ENCODE assay signal across 13 cellular contexts in the genomic region with DNA sequence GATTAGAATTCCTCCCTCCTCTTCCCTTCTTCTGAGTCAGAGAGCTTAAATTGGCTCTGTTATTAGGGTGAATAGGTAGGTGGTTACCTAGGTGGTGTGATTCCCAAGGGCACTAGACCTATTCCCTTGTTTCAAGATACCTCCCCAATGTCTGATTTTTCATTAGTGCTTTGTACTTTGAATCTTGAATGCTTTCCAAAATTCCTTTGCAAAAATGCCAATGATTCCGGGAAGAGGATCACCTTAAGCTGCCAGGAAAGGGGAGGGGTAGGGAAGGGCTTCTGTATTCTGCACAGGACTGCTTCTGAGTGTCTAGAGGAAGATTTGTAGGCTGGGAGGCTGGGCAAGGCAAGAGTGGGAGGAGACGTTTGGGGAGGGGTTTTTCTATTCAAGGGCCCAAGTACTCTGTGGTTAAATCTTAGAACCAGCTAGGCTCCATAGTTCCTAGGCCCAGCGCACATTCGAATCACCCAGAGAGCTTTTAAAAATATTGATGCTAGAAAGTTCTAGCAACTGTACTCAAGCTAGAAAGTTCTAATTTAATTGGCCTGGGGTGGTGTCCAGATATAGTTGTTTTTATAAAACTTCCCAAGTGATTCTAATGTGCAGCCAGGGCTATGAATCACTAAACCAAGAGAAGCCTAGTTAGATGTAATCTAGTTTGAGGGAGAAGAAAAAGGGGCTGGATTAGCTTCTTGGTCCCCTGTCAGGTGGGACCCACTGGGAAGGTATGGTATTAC. TPM values are rescaled to one million over a fixed set of nuclear protein-coding genes. Genes with fewer than 3 reads are reported as not detected.
DNase-seq lines count a peak whose midpoint lies in the region; ATAC-seq and TF ChIP-seq lines count a peak whose summit lies in the region.
"Had no signal": no experiment of that assay in that cellular context is flagged by ENCODE, and none has a peak within 500 bp of the region (broad histone marks: within the 10 kb centered on the region; RNA-seq: fewer than 3 reads in every experiment).

No MANE protein-coding gene starts in this region.

- no peaks in the 10 kb centered on the region for H3K79me2 ChIP-seq in smooth muscle cell (ENCODE audit: low read depth)

- H2AFZ ChIP-seq in smooth muscle cell (ENCODE audit: low read depth): no peak overlapping the region

- H3K9me3 ChIP-seq in adipocyte (ENCODE audit: control insufficient read depth, low read length): no peaks in the 10 kb centered on the region
- H3K9me3 ChIP-seq in smooth muscle cell (replicated peaks; ENCODE audit: low read depth): no peaks in the 10 kb centered on the region

- DNase-seq in adipocyte (ENCODE audit: low read depth) (peak; percentile 48), foreskin keratinocyte (peak; percentile 57 to 74), smooth muscle cell (lab: John Stamatoyannopoulos, UW; ENCODE audit: unreplicated experiment) (no peak), NCI-H345 treated with DMSO at 0.1 percent for 48 hours (lab: John Stamatoyannopoulos, UW; ENCODE audit: unreplicated experiment) (no peak)
- no peak for DNase-seq in activated CD8-positive, alpha-beta memory T cell treated with anti-CD3 and anti-CD28 coated beads, Interleukin-2, amount 50 U/mL, for 4 hours
- DNase-seq: activated CD4-positive, alpha-beta T cell treated with anti-CD3 and anti-CD28 coated beads for 36 hours; activated naive CD4-positive, alpha-beta T cell; NCI-H187 treated with DMSO at 0.1 percent for 48 hours; substantia nigra had no signal

- H3K9ac ChIP-seq in adipocyte (ENCODE audit: low read length) (no peak overlapping the region), smooth muscle cell (ENCODE audit: low read depth) (no peak overlapping the region)

- H3K36me3 ChIP-seq in adipocyte (ENCODE audit: control insufficient read depth, insufficient read depth, low read length, severe bottlenecking) (no peaks in the 10 kb centered on the region), smooth muscle cell (ENCODE audit: low read depth) (no peaks in the 10 kb centered on the region)

- peak overlapping the region; percentile 21 for H3K27ac ChIP-seq in foreskin keratinocyte
- H3K27ac ChIP-seq in smooth muscle cell (ENCODE audit: low read depth): peak overlapping the region; percentile 24
- H3K27ac ChIP-seq: HL-60 had no signal

- H3K27me3 ChIP-seq in adipocyte (replicated peaks; ENCODE audit: control insufficient read depth, insufficient read depth, low read length): no peaks in the 10 kb centered on the region
- no peaks in the 10 kb centered on the region for H3K27me3 ChIP-seq in foreskin keratinocyte
- no peaks in the 10 kb centered on the region for H3K27me3 ChIP-seq in smooth muscle cell (ENCODE audit: low read depth)

- no peaks in the 10 kb centered on the region for H4K20me1 ChIP-seq in smooth muscle cell (ENCODE audit: low read depth)

- no peaks in the 10 kb centered on the region for H3F3A ChIP-seq in smooth muscle cell (ENCODE audit: low read depth)

- H3K4me2 ChIP-seq in smooth muscle cell: no peak overlapping the region

- TF ChIP-seq CTCF in foreskin keratinocyte (conservative IDR thresholded peaks at IDR 0.05) (no peak), smooth muscle cell (IDR thresholded peaks at IDR 0.05; ENCODE audit: borderline replicate concordance, insufficient read depth, poor library complexity, severe bottlenecking) (no peak)

- peaks cover 26% of the 10 kb centered on the region for H3K4me1 ChIP-seq in adipocyte (ENCODE audit: control insufficient read depth, insufficient read depth, low read length)
- H3K4me1 ChIP-seq in foreskin keratinocyte: peaks cover 24% of the 10 kb centered on the region
- H3K4me1 ChIP-seq in smooth muscle cell (ENCODE audit: low read depth): no peaks in the 10 kb centered on the region

- WGBS in smooth muscle cell (ENCODE audit: low lambda C conversion rate): 46% methylated on average over 4 of the region's 4 CpGs

- ATAC-seq in GM18502 (IDR thresholded peaks at IDR 0.05; ENCODE audit: poor library complexity, unreplicated experiment): peak; percentile 53
- peak; percentile 63 for ATAC-seq in foreskin keratinocyte
- ATAC-seq in GM18870 (IDR thresholded peaks at IDR 0.05; ENCODE audit: unreplicated experiment): no peak
- ATAC-seq in HG03354 (IDR thresholded peaks at IDR 0.05; ENCODE audit: poor library complexity, severe bottlenecking, unreplicated experiment): no peak
- ATAC-seq: activated CD4-positive, alpha-beta T cell treated with anti-CD3 and anti-CD28 coated beads for 36 hours had no signal

- H3K4me3 ChIP-seq in adipocyte (ENCODE audit: low read length) (no peak overlapping the region), smooth muscle cell (no peak overlapping the region)

RNA-seq across cellular contexts. Expression of a gene that starts 24.2 kb away (rescaled TPM):
- 407 and 503 TPM in 2 replicates for total RNA-seq in foreskin keratinocyte
- 199 and 212 TPM in 2 replicates for polyA plus RNA-seq in foreskin keratinocyte
- 355 and 379 TPM in 2 replicates for total RNA-seq in smooth muscle cell
- polyA plus RNA-seq in smooth muscle cell: 292 and 416 TPM in 2 replicates

Comparison
In these comparisons a context has a peak if more than half of its experiments do, and no peak if none do; other contexts are left out.
1. ATAC-seq: peak in GM18502 (single experiment) and foreskin keratinocyte (single experiment); none in GM18870 (single experiment) and HG03354 (single experiment).
2. DNase-seq: peak in adipocyte (single experiment) and foreskin keratinocyte (2 of 2); none in smooth muscle cell (single experiment), activated CD8-positive, alpha-beta memory T cell treated with anti-CD3 and anti-CD28 coated beads, Interleukin-2, amount 50 U/mL, for 4 hours (single experiment) and NCI-H345 treated with DMSO at 0.1 percent for 48 hours (single experiment).